8 cellular contexts compared by ENCODE assay signal in the genomic region with DNA sequence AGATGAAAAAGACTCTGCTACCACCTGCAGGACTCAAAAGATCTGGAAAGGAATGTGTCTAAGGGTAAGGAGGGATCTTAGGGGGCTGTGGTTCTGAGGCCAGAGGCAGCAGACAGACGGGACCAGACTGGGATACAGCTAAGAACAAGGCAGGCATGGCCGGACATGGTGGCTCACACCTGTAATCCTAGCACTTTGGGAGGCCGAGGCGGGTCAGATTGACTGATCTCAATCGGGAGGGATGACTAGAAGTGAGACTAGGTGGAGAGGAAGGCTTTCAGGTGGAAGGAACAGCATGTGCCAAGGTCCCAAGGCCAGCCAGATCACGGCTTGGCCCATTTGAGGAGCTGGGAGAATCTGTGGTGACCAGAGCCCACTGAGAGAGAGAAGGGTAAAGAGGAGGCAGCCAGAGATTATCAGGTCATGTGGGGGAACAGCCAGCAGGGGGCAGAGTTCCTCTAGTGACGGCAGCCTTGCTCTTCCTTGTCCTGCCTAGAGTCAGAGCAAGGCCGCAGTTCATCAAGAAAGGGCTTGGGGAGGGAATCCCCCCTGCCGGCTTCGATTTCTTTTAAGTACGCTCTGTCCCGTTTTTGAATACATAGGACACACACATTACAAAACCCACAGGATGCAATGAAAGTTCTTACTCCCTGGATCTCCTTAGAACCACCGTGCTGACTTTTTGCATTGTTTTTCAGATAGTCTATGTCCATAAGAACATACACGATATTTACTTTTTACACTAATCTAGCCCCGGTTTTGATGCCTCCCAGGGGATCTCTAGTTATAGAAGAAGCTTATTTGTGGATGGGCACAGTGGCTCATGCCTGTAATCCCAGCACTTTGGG. TPM values are rescaled to one million over a fixed set of nuclear protein-coding genes. Genes with fewer than 3 reads are reported as not detected.
DNase-seq lines count a peak whose midpoint lies in the region; ATAC-seq lines count a peak whose summit lies in the region.

No MANE protein-coding gene starts in this region.

- no peak overlapping the region for H3K4me3 Mint-ChIP-seq in activated naive CD8-positive, alpha-beta T cell treated with anti-CD3 and anti-CD28 coated beads, Interleukin-2, amount 10 ng/mL, durations not matched to agents 7 days and 5 days

- POLR2A ChIA-PET in activated naive CD8-positive, alpha-beta T cell treated with anti-CD3 and anti-CD28 coated beads, Interleukin-2, amount 10 ng/mL, durations not matched to agents 7 days and 5 days (lab: Charles Lee), result interaction anchor here (1.3 kb wide), 2 partner anchors 66 to 79 kb away, joined by 4 to 5 read pairs; a partner anchor contains a TSS

- peaks cover 68% of the 10 kb centered on the region for H3K27me3 Mint-ChIP-seq in activated naive CD8-positive, alpha-beta T cell treated with anti-CD3 and anti-CD28 coated beads, Interleukin-2, amount 10 ng/mL, durations not matched to agents 7 days and 5 days

- intact Hi-C loops in Right ventricle myocardium inferior (cut with DNase I) (loop anchor here (1.0 kb wide), 1 partner anchor 78 kb away; no protein-coding TSS in a partner anchor), cardiac septum (cut with DNase I) (loop anchor here (1.0 to 10.0 kb wide), 3 partner anchors 79 to 600 kb away; a partner anchor contains a TSS), left cardiac atrium (cut with DNase I) (loop anchor here (1.0 to 10.0 kb wide), 2 partner anchors 79 to 600 kb away; a partner anchor contains a TSS)

- H3K9me3 Mint-ChIP-seq in activated naive CD8-positive, alpha-beta T cell treated with anti-CD3 and anti-CD28 coated beads, Interleukin-2, amount 10 ng/mL, durations not matched to agents 7 days and 5 days, result no peaks in the 10 kb centered on the region

- peaks cover 2% of the 10 kb centered on the region for H3K36me3 Mint-ChIP-seq in activated naive CD8-positive, alpha-beta T cell treated with anti-CD3 and anti-CD28 coated beads, Interleukin-2, amount 10 ng/mL, durations not matched to agents 7 days and 5 days

- peaks cover 34% of the 10 kb centered on the region for H3K4me1 Mint-ChIP-seq in activated naive CD8-positive, alpha-beta T cell treated with anti-CD3 and anti-CD28 coated beads, Interleukin-2, amount 10 ng/mL, durations not matched to agents 7 days and 5 days

- ATAC-seq in Right ventricle myocardium inferior, result peak; percentile 26
- peak; percentile 19 for ATAC-seq in activated naive CD8-positive, alpha-beta T cell treated with anti-CD3 and anti-CD28 coated beads, Interleukin-2, amount 10 ng/mL, durations not matched to agents 7 days and 5 days (ENCODE audit: low read depth)
- peak in 1 of 2 donors; percentile 10 for ATAC-seq in left cardiac atrium
- no peak for ATAC-seq in HG03095 (IDR thresholded peaks at IDR 0.05; ENCODE audit: unreplicated experiment)

- H3K27ac Mint-ChIP-seq in activated naive CD8-positive, alpha-beta T cell treated with anti-CD3 and anti-CD28 coated beads, Interleukin-2, amount 10 ng/mL, durations not matched to agents 7 days and 5 days, result no peak overlapping the region

- peak; percentile 88 for DNase-seq in Right ventricle myocardium inferior (ENCODE audit: missing footprints)
- no peak for DNase-seq in cardiac septum (ENCODE audit: low spot score)
- DNase-seq in NCI-H1092 (lab: John Stamatoyannopoulos, UW), result peak; percentile 74
- peak; percentile 72 for DNase-seq in SW480 (ENCODE audit: low spot score)
- DNase-seq in activated naive CD8-positive, alpha-beta T cell treated with anti-CD3 and anti-CD28 coated beads, Interleukin-2, amount 10 ng/mL, durations not matched to agents 7 days and 5 days, result peak; percentile 85
- peak; percentile 85 for DNase-seq in left cardiac atrium
- peak; percentile 45 for DNase-seq in renal cortical epithelial cell (ENCODE audit: low read depth)

RNA-seq across cellular contexts. Expression of a gene that starts 2.6 kb away (rescaled TPM):
- total RNA-seq in Right ventricle myocardium inferior (27.3 TPM), cardiac septum (46.4 TPM), left cardiac atrium (10 to 100 TPM; 19.4 to 24.6 TPM), renal cortical epithelial cell (2.1 and 6.6 TPM in 2 replicates)
- not detected for total RNA-seq in activated naive CD8-positive, alpha-beta T cell treated with anti-CD3 and anti-CD28 coated beads, Interleukin-2, amount 10 ng/mL, durations not matched to agents 7 days and 5 days

RNA-seq across cellular contexts. Expression of a gene that starts 3.2 kb away (rescaled TPM):
- 1.2 TPM for total RNA-seq in Right ventricle myocardium inferior
- total RNA-seq in cardiac septum, result 2.2 TPM
- total RNA-seq in activated naive CD8-positive, alpha-beta T cell treated with anti-CD3 and anti-CD28 coated beads, Interleukin-2, amount 10 ng/mL, durations not matched to agents 7 days and 5 days, result under 1 TPM; 0.06 to 0.11 TPM
- 1 to 10 TPM; 1.2 to 1.3 TPM for total RNA-seq in left cardiac atrium
- total RNA-seq in renal cortical epithelial cell, result 6.0 and 6.1 TPM in 2 replicates
